ENCODE assay signal across 15 cellular contexts in the genomic region with DNA sequence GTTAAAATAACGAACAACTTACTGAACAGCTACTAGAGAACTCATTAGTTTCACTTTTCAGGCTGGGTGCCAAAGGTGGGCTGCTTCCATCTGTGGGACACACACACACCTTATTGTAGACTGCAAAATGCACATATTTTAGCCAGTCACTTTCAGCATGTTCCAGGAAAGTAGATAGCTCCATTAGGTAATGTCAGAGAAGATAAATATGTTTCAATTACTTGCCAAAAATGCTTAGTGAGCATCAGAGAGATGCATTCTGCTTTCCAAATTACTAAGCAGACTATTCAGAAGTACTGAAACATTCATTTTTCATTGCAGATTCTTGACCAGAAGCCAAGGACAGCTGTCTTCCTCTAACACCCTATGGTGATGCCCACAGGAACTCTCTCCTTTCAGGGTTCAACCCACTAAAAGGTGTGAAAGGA. TPM values are rescaled to one million over a fixed set of nuclear protein-coding genes. Genes with fewer than 3 reads are reported as not detected.
A peak's percentile ranks its signal among the peaks of the same experiment; 100 is the strongest.
DNase-seq lines count a peak whose midpoint lies in the region; ATAC-seq and TF ChIP-seq lines count a peak whose summit lies in the region.
"Had no signal": no experiment of that assay in that cellular context is flagged by ENCODE, and none has a peak within 500 bp of the region (broad histone marks: within the 10 kb centered on the region; RNA-seq: fewer than 3 reads in every experiment).

No MANE protein-coding gene starts in this region.

- no peak overlapping the region for H3K4me3 ChIP-seq in mesenchymal stem cell (ENCODE audit: insufficient read depth in 1 of 2, low read depth in 1 of 2, low read length in 2 of 2)
- no peak overlapping the region for H3K4me3 ChIP-seq in mammary epithelial cell (replicated peaks in 1 of 3; ENCODE audit: insufficient read depth in 1 of 3, low read depth in 2 of 3, low read length in 3 of 3)
- H3K4me3 ChIP-seq in left lung = no peak overlapping the region
- H3K4me3 ChIP-seq: ovary had no signal

- no peaks in the 10 kb centered on the region for H3K36me3 ChIP-seq in mesenchymal stem cell (ENCODE audit: control insufficient read depth in 1 of 2, insufficient read depth in 2 of 2, low read depth in 1 of 2, low read length in 2 of 2)
- no peaks in the 10 kb centered on the region for H3K36me3 ChIP-seq in mammary epithelial cell (ENCODE audit: insufficient read depth, low read length)
- no peaks in the 10 kb centered on the region for H3K36me3 ChIP-seq in left lung
- H3K36me3 ChIP-seq: ovary had no signal

- ATAC-seq in GM18870 (IDR thresholded peaks at IDR 0.05; ENCODE audit: unreplicated experiment) (peak; percentile 84), GM21723 (IDR thresholded peaks at IDR 0.05; ENCODE audit: unreplicated experiment) (peak; percentile 62), HG03565 (IDR thresholded peaks at IDR 0.05; ENCODE audit: unreplicated experiment) (peak; percentile 46), left lung (no peak)
- ATAC-seq in CD4-positive, alpha-beta T cell (ENCODE audit: poor library complexity) = no peak

- H3K14ac ChIP-seq in mesenchymal stem cell (ENCODE audit: low read length in 2 of 2) = no peak overlapping the region

- in situ Hi-C loops in mammary epithelial cell (cut with MboI; ENCODE audit: low sequenced_read_pairs in 2 of 2) = no loop called here

- H3K27me3 ChIP-seq in mesenchymal stem cell (ENCODE audit: control insufficient read depth in 1 of 2, insufficient read depth in 1 of 2, low read length in 2 of 2) = peaks cover 0 to 4% of the 10 kb centered on the region in 2 experiments
- no peaks in the 10 kb centered on the region for H3K27me3 ChIP-seq in mammary epithelial cell (ENCODE audit: insufficient read depth, low read length)
- no peaks in the 10 kb centered on the region for H3K27me3 ChIP-seq in left lung
- peaks cover 7% of the 10 kb centered on the region for H3K27me3 ChIP-seq in CD4-positive, alpha-beta T cell (ENCODE audit: control insufficient read depth, insufficient read depth, low read length)
- H3K27me3 ChIP-seq: ovary had no signal

- CTCF ChIA-PET in mammary epithelial cell (lab: Charles Lee; ENCODE audit: low non-redundant PET) = no interaction called here
- CTCF ChIA-PET in CD4-positive, alpha-beta T cell (lab: Charles Lee) = no interaction called here

- DNase-seq in mesenchymal stem cell = peak; percentile 6
- no peak for DNase-seq in mammary epithelial cell
- DNase-seq in head of caudate nucleus = no peak
- DNase-seq in left lung = no peak
- DNase-seq in CD4-positive, alpha-beta T cell = no peak
- DNase-seq: Caco-2; effector CD4-positive, alpha-beta T cell; NCI-H2107; ovary; stimulated activated naive CD4-positive, alpha-beta T cell treated with Interleukin-2 at 50 U/mL for 16 hours had no signal

- H3K4me1 Mint-ChIP-seq in CD4-positive, alpha-beta T cell (ENCODE audit: low read depth) = no peaks in the 10 kb centered on the region

- H3K4me1 ChIP-seq in mesenchymal stem cell (ENCODE audit: control insufficient read depth, insufficient read depth, low read depth, low read length) (no peaks in the 10 kb centered on the region), mammary epithelial cell (ENCODE audit: insufficient read depth, low read length) (no peaks in the 10 kb centered on the region), left lung (no peaks in the 10 kb centered on the region)
- H3K4me1 ChIP-seq: Caco-2 had no signal

- intact Hi-C loops in mammary epithelial cell (cut with micrococcal nuclease) (no loop called here), head of caudate nucleus (cut with DNase I) (no loop called here), left lung (cut with DNase I) (no loop called here)
- intact Hi-C loops in CD4-positive, alpha-beta T cell (cut with DNase I, micrococcal nuclease) = no loop called here

- H3K23ac ChIP-seq in mesenchymal stem cell (ENCODE audit: low read length in 2 of 2) = no peak overlapping the region

- H3K9me3 ChIP-seq in mesenchymal stem cell (ENCODE audit: control insufficient read depth, low read length) (no peaks in the 10 kb centered on the region), mammary epithelial cell (replicated peaks; ENCODE audit: insufficient read depth, low read length) (no peaks in the 10 kb centered on the region), left lung (no peaks in the 10 kb centered on the region)
- no peaks in the 10 kb centered on the region for H3K9me3 ChIP-seq in CD4-positive, alpha-beta T cell (ENCODE audit: control insufficient read depth, low read length)
- H3K9me3 ChIP-seq: Caco-2, ovary had no signal

- no peak overlapping the region for H2BK12ac ChIP-seq in mesenchymal stem cell (ENCODE audit: low read length in 2 of 2)

- H3K9me3 Mint-ChIP-seq in CD4-positive, alpha-beta T cell = no peaks in the 10 kb centered on the region

- H3K4ac ChIP-seq in mesenchymal stem cell (ENCODE audit: low read depth in 1 of 2, low read length in 2 of 2) = no peak overlapping the region

- no peak overlapping the region for H3K9ac ChIP-seq in mesenchymal stem cell (ENCODE audit: low read length)
- no peak overlapping the region for H3K9ac ChIP-seq in mammary epithelial cell (ENCODE audit: insufficient read depth, low read length)

- no peak overlapping the region for H2AFZ ChIP-seq in mesenchymal stem cell (ENCODE audit: low read depth, low read length)
- H2AFZ ChIP-seq in mammary epithelial cell (ENCODE audit: low read depth, low read length) = no peak overlapping the region

- TF ChIP-seq CTCF in mammary epithelial cell (conservative IDR thresholded peaks at IDR 0.05 in 1 of 2, IDR thresholded peaks at IDR 0.05 in 1 of 2; ENCODE audit: extremely low read depth in 1 of 2, insufficient read depth in 1 of 2, low read depth in 1 of 2, low read length in 2 of 2) (no peak), left lung (IDR thresholded peaks at IDR 0.05) (no peak)
- TF ChIP-seq CTCF in CD4-positive, alpha-beta T cell (IDR thresholded peaks at IDR 0.05) = no peak

- no peak overlapping the region for H3K18ac ChIP-seq in mesenchymal stem cell (ENCODE audit: low read depth in 1 of 2, low read length in 2 of 2)

- peaks cover 59% of the 10 kb centered on the region for H3K27me3 Mint-ChIP-seq in CD4-positive, alpha-beta T cell

- POLR2A ChIA-PET in CD4-positive, alpha-beta T cell (lab: Charles Lee) = no interaction called here

- no peaks in the 10 kb centered on the region for H3K79me2 ChIP-seq in mammary epithelial cell (ENCODE audit: insufficient read depth, low read length)

- no peak overlapping the region for H4K8ac ChIP-seq in mesenchymal stem cell (ENCODE audit: low read length)

- WGBS in mesenchymal stem cell = 89% methylated on average over 1 of the region's 1 CpG
- WGBS in mammary epithelial cell (ENCODE audit: low coverage, missing lambda C conversion rate) = 50% methylated on average over 1 of the region's 1 CpG

- dilution Hi-C loops in mammary epithelial cell (cut with HindIII; ENCODE audit: low sequenced_read_pairs) = no loop called here

- H2BK15ac ChIP-seq in mesenchymal stem cell (ENCODE audit: low read depth, poor library complexity, severe bottlenecking) = no peak overlapping the region

- no peaks in the 10 kb centered on the region for H4K20me1 ChIP-seq in mammary epithelial cell (ENCODE audit: insufficient read depth, low read length)

- no peaks in the 10 kb centered on the region for H3K79me1 ChIP-seq in mesenchymal stem cell (replicated peaks; ENCODE audit: low read length, poor library complexity, severe bottlenecking)

- no peak overlapping the region for H4K91ac ChIP-seq in mesenchymal stem cell (ENCODE audit: low read length)

- H3K36me3 Mint-ChIP-seq in CD4-positive, alpha-beta T cell (ENCODE audit: low read depth) = no peaks in the 10 kb centered on the region

- no peak overlapping the region for H2BK120ac ChIP-seq in mesenchymal stem cell (ENCODE audit: low read depth, low read length)

- no TSS peak for BruUV-seq in mammary epithelial cell (replicated peaks; lab: Mats Ljungman, UMichigan)

- no peak overlapping the region for H3K4me3 Mint-ChIP-seq in CD4-positive, alpha-beta T cell

- H3K27ac ChIP-seq in mesenchymal stem cell (ENCODE audit: low read length, poor library complexity, severe bottlenecking) (no peak overlapping the region), mammary epithelial cell (ENCODE audit: insufficient read depth, low read depth, low read length) (no peak overlapping the region), left lung (no peak overlapping the region)
- H3K27ac ChIP-seq in CD4-positive, alpha-beta T cell (ENCODE audit: low read depth, low read length) = no peak overlapping the region
- H3K27ac ChIP-seq: ovary, RWPE1 had no signal

- no peak overlapping the region for H2BK5ac ChIP-seq in mesenchymal stem cell (ENCODE audit: low read depth, low read length, poor library complexity, severe bottlenecking)

- H2AK5ac ChIP-seq in mesenchymal stem cell (ENCODE audit: low read length, severe bottlenecking) = no peak overlapping the region

- no peak overlapping the region for H3K27ac Mint-ChIP-seq in CD4-positive, alpha-beta T cell
- H3K27ac Mint-ChIP-seq: IgD-negative memory B cell had no signal

- H3K4me2 ChIP-seq in mesenchymal stem cell (ENCODE audit: low read length, poor library complexity, severe bottlenecking) (no peak overlapping the region), mammary epithelial cell (ENCODE audit: insufficient read depth, low read depth, low read length) (no peak overlapping the region)

RNA-seq across cellular contexts. Expression of gene APC, which starts 56.2 kb away (rescaled TPM):
- 14.8 TPM for polyA plus RNA-seq in mesenchymal stem cell (2013, experiment 1 of 2)
- 14.9 TPM for polyA plus RNA-seq in mesenchymal stem cell (2013, experiment 2 of 2)
- 10 to 100 TPM; 29.6 to 63.3 TPM for total RNA-seq in mammary epithelial cell
- 13.0 TPM for polyA plus RNA-seq in mammary epithelial cell
- 56.1 TPM for polyA minus RNA-seq in mammary epithelial cell
- total RNA-seq in left lung = 10 to 100 TPM; 41.0 to 52.0 TPM
- 10 to 100 TPM; 21.8 to 22.8 TPM for total RNA-seq in CD4-positive, alpha-beta T cell

Comparison
In these comparisons a context has a peak if more than half of its experiments do, and no peak if none do; other contexts are left out.
1. ATAC-seq: peak in GM18870 (single experiment), GM21723 (single experiment) and HG03565 (single experiment); none in left lung (single experiment) and CD4-positive, alpha-beta T cell (single experiment).